Comparison of ENCODE assay signal across 16 cellular contexts in genomic region chr5:57695179-57695578, GRCh38.
A peak's percentile ranks its signal among the peaks of the same experiment; 100 is the strongest.
DNase-seq lines count a peak whose midpoint lies in the region; ATAC-seq and TF ChIP-seq lines count a peak whose summit lies in the region.
"Had no signal": no experiment of that assay in that cellular context is flagged by ENCODE, and none has a peak within 500 bp of the region (broad histone marks: within the 10 kb centered on the region; RNA-seq: fewer than 3 reads in every experiment).

No MANE protein-coding gene starts in this region.

- H3K9me3 ChIP-seq in Panc1 (ENCODE audit: control insufficient read depth, insufficient read depth, low read depth, low read length) (peaks cover 5% of the 10 kb centered on the region; the same call in 1 of the 2 replicates), subcutaneous abdominal adipose tissue (ENCODE audit: control insufficient read depth in 5 of 5, low read length in 5 of 5) (no peaks in the 10 kb centered on the region), spleen (no peaks in the 10 kb centered on the region)
- H3K9me3 ChIP-seq: adrenal gland, HAP-1, MG63 had no signal

- no peak for TF ChIP-seq POLR2A in spleen (IDR thresholded peaks at IDR 0.05)

- H3K4me1 Mint-ChIP-seq in mesothelial cell of epicardium = peaks cover 58% of the 10 kb centered on the region
- no peaks in the 10 kb centered on the region for H3K4me1 Mint-ChIP-seq in activated naive CD4-positive, alpha-beta T cell treated with anti-CD3 and anti-CD28 coated beads for 36 hours (ENCODE audit: low read depth)

- H3K36me3 ChIP-seq in Panc1 (ENCODE audit: control insufficient read depth, insufficient read depth, low read length) (no peaks in the 10 kb centered on the region), subcutaneous abdominal adipose tissue (ENCODE audit: control insufficient read depth in 5 of 5, insufficient read depth in 5 of 5, low read length in 5 of 5) (no peaks in the 10 kb centered on the region), spleen (no peaks in the 10 kb centered on the region)
- H3K36me3 ChIP-seq: adrenal gland, HAP-1, MG63 had no signal

- intact Hi-C loops in Panc1 (cut with micrococcal nuclease; ENCODE audit: unreplicated experiment) = loop anchor here (10.0 kb wide), 1 partner anchor 760 kb away; no protein-coding TSS in a partner anchor
- intact Hi-C loops in spleen (cut with DNase I; ENCODE audit: low total_unique reads) = no loop called here
- intact Hi-C loops in activated naive CD4-positive, alpha-beta T cell treated with anti-CD3 and anti-CD28 coated beads for 36 hours (cut with micrococcal nuclease) = no loop called here

- no peaks in the 10 kb centered on the region for H3K9me3 Mint-ChIP-seq in mesothelial cell of epicardium
- no peaks in the 10 kb centered on the region for H3K9me3 Mint-ChIP-seq in activated naive CD4-positive, alpha-beta T cell treated with anti-CD3 and anti-CD28 coated beads for 36 hours
- H3K9me3 Mint-ChIP-seq: activated T-helper 17 cell treated with anti-CD3 and anti-CD28 coated beads, Interleukin-2, amount 50 U/mL, for 72 hours had no signal

- TF ChIP-seq CTCF in Panc1 (IDR thresholded peaks at IDR 0.05) (no peak), mesothelial cell of epicardium (IDR thresholded peaks at IDR 0.05; ENCODE audit: unreplicated experiment) (no peak), spleen (IDR thresholded peaks at IDR 0.05 in 8 of 11, conservative IDR thresholded peaks at IDR 0.05 in 3 of 11) (no peak), coronary artery (IDR thresholded peaks at IDR 0.05) (no peak)

- H3K27ac Mint-ChIP-seq in mesothelial cell of epicardium = peak overlapping the region; percentile 81
- no peak overlapping the region for H3K27ac Mint-ChIP-seq in activated naive CD4-positive, alpha-beta T cell treated with anti-CD3 and anti-CD28 coated beads for 36 hours
- H3K27ac Mint-ChIP-seq: activated T-helper 17 cell treated with anti-CD3 and anti-CD28 coated beads, Interleukin-2, amount 50 U/mL, for 72 hours had no signal

- H3K4me1 ChIP-seq in Panc1 (ENCODE audit: control insufficient read depth, insufficient read depth, low read length) = peaks cover 43% of the 10 kb centered on the region
- peaks cover 9 to 51% (median 41%) of the 10 kb centered on the region in 5 donors for H3K4me1 ChIP-seq in subcutaneous abdominal adipose tissue (ENCODE audit: control insufficient read depth in 5 of 5, insufficient read depth in 5 of 5, low read length in 5 of 5)
- H3K4me1 ChIP-seq in spleen = no peaks in the 10 kb centered on the region
- H3K4me1 ChIP-seq: HAP-1 had no signal

- in situ Hi-C loops in Panc1 (cut with HindIII; ENCODE audit: low pct_unique_long_range_greater_than_20kb, low sequenced_read_pairs) = no loop called here

- peak overlapping the region in 1 of 5 donors; percentile 14 for H3K9ac ChIP-seq in subcutaneous abdominal adipose tissue (ENCODE audit: low read length in 5 of 5)

- H3K27me3 ChIP-seq in Panc1 (ENCODE audit: control insufficient read depth, insufficient read depth, low read length) = no peaks in the 10 kb centered on the region
- H3K27me3 ChIP-seq in subcutaneous abdominal adipose tissue (ENCODE audit: control insufficient read depth in 5 of 5, insufficient read depth in 4 of 5, low read length in 5 of 5) = no peaks in the 10 kb centered on the region
- no peaks in the 10 kb centered on the region for H3K27me3 ChIP-seq in spleen (replicated peaks in 1 of 7)
- H3K27me3 ChIP-seq: adrenal gland, MG63 had no signal

- H3K4me3 ChIP-seq in Panc1 (ENCODE audit: low read depth in 2 of 2, low read length in 2 of 2) (no peak overlapping the region; a peak in 1 of 4 replicates), subcutaneous abdominal adipose tissue (ENCODE audit: low read depth in 1 of 5, low read length in 5 of 5) (no peak overlapping the region), spleen (no peak overlapping the region), coronary artery (no peak overlapping the region)
- H3K4me3 ChIP-seq: adrenal gland, HAP-1, MG63 had no signal

- BruUV-seq in Panc1 (replicated peaks; lab: Mats Ljungman, UMichigan) = no TSS peak

- no peak overlapping the region for H3K4me3 Mint-ChIP-seq in mesothelial cell of epicardium
- H3K4me3 Mint-ChIP-seq in activated naive CD4-positive, alpha-beta T cell treated with anti-CD3 and anti-CD28 coated beads for 36 hours = no peak overlapping the region
- H3K4me3 Mint-ChIP-seq: activated T-helper 17 cell treated with anti-CD3 and anti-CD28 coated beads, Interleukin-2, amount 50 U/mL, for 72 hours had no signal

- H3K27ac ChIP-seq in Panc1 (ENCODE audit: low read length) = peak overlapping the region; percentile 100
- peak overlapping the region; percentile 76 for H3K27ac ChIP-seq in epithelial cell of prostate
- peak overlapping the region; percentile 80 for H3K27ac ChIP-seq in subcutaneous abdominal adipose tissue (ENCODE audit: low read depth, low read length)
- no peak overlapping the region for H3K27ac ChIP-seq in spleen
- peak overlapping the region in 1 of 2 donors; percentile 38 for H3K27ac ChIP-seq in coronary artery

- ATAC-seq in Panc1 (no peak), HG03095 (IDR thresholded peaks at IDR 0.05; ENCODE audit: unreplicated experiment) (no peak)
- ATAC-seq: activated T-helper 17 cell treated with anti-CD3 and anti-CD28 coated beads, Interleukin-2, amount 50 U/mL, for 72 hours had no signal

- POLR2A ChIA-PET in Panc1 (lab: Charles Lee) = interaction anchor here (0.6 kb wide), 1 partner anchor 10 kb away, joined by 9 read pairs; no protein-coding TSS in a partner anchor

- 62 to 98% (median 92%) methylated on average over 5 of the region's 5 CpGs for WGBS in spleen, 5 donors

- CTCF ChIA-PET in Panc1 (lab: Charles Lee) = no interaction called here
- CTCF ChIA-PET in activated naive CD4-positive, alpha-beta T cell treated with anti-CD3 and anti-CD28 coated beads for 36 hours (lab: Charles Lee) = interaction anchor here (0.6 to 2.0 kb wide), 3 partner anchors 10 to 397 kb away, joined by 3 to 11 read pairs (median 3); no protein-coding TSS in a partner anchor

- DNase-seq in Panc1 (ENCODE audit: low read depth, low spot score) (no peak), epithelial cell of prostate (ENCODE audit: low read depth, low spot score) (no peak), mesothelial cell of epicardium (ENCODE audit: low spot score in 2 of 2, unreplicated experiment in 2 of 2) (no peak), spleen (no peak), coronary artery (ENCODE audit: low spot score) (no peak)
- DNase-seq in activated naive CD4-positive, alpha-beta T cell treated with anti-CD3 and anti-CD28 coated beads for 36 hours = no peak
- DNase-seq: adrenal gland; MG63; NCI-H187 treated with DMSO at 0.1 percent for 48 hours; NCI-H446 treated with DMSO at 0.1 percent for 48 hours; occipital lobe; stimulated activated naive CD4-positive, alpha-beta T cell treated with Interleukin-2 at 50 U/mL for 16 hours had no signal

- no peaks in the 10 kb centered on the region for H3K36me3 Mint-ChIP-seq in mesothelial cell of epicardium
- H3K36me3 Mint-ChIP-seq in activated naive CD4-positive, alpha-beta T cell treated with anti-CD3 and anti-CD28 coated beads for 36 hours (ENCODE audit: low read depth) = no peaks in the 10 kb centered on the region

- no peaks in the 10 kb centered on the region for H3K27me3 Mint-ChIP-seq in mesothelial cell of epicardium (ENCODE audit: low read depth)
- H3K27me3 Mint-ChIP-seq in activated naive CD4-positive, alpha-beta T cell treated with anti-CD3 and anti-CD28 coated beads for 36 hours (ENCODE audit: low read depth) = no peaks in the 10 kb centered on the region

Comparison
In these comparisons a context has a peak if more than half of its experiments do, and no peak if none do; other contexts are left out.
1. H3K27ac ChIP-seq: peak in Panc1 (single experiment), epithelial cell of prostate (single experiment) and subcutaneous abdominal adipose tissue (single experiment); none in spleen (0 of 8).